Comparison of ENCODE assay signal across 8 cellular contexts in genomic region chr19:19642506-19643157, GRCh38. TPM values are rescaled to one million over a fixed set of nuclear protein-coding genes. Genes with fewer than 3 reads are reported as not detected.
A peak's percentile ranks its signal among the peaks of the same experiment; 100 is the strongest.
DNase-seq lines count a peak whose midpoint lies in the region; ATAC-seq and TF ChIP-seq lines count a peak whose summit lies in the region.

No MANE protein-coding gene starts in this region.

- ATAC-seq in HG02642 (IDR thresholded peaks at IDR 0.05; ENCODE audit: poor library complexity, unreplicated experiment) (peak; percentile 14), HG02981 (IDR thresholded peaks at IDR 0.05; ENCODE audit: unreplicated experiment) (no peak), GM21515 (IDR thresholded peaks at IDR 0.05; ENCODE audit: unreplicated experiment) (no peak)

- H3K36me3 Mint-ChIP-seq in mesothelial cell of epicardium, result peaks cover 6% of the 10 kb centered on the region

- peaks cover 14% of the 10 kb centered on the region for H3K4me1 Mint-ChIP-seq in mesothelial cell of epicardium

- peaks cover 21% of the 10 kb centered on the region; the same call in 1 of the 2 replicates for H3K36me3 ChIP-seq in SK-N-MC (ENCODE audit: insufficient read depth, low read length)
- peaks cover 0 to 57% (median 37%) of the 10 kb centered on the region in 5 donors for H3K36me3 ChIP-seq in subcutaneous abdominal adipose tissue (ENCODE audit: control insufficient read depth in 5 of 5, insufficient read depth in 5 of 5, low read length in 5 of 5)

- H3K27me3 ChIP-seq in subcutaneous abdominal adipose tissue (ENCODE audit: control insufficient read depth in 5 of 5, insufficient read depth in 4 of 5, low read length in 5 of 5), result no peaks in the 10 kb centered on the region

- no peaks in the 10 kb centered on the region for H3K9me3 ChIP-seq in SK-N-MC (ENCODE audit: low read depth, low read length)
- H3K9me3 ChIP-seq in subcutaneous abdominal adipose tissue (ENCODE audit: control insufficient read depth in 5 of 5, low read length in 5 of 5), result no peaks in the 10 kb centered on the region

- H3K27ac ChIP-seq in SK-N-MC, result no peak overlapping the region
- peak overlapping the region; percentile 41 for H3K27ac ChIP-seq in subcutaneous abdominal adipose tissue (ENCODE audit: low read depth, low read length)

- no peaks in the 10 kb centered on the region for H3K27me3 Mint-ChIP-seq in mesothelial cell of epicardium (ENCODE audit: low read depth)

- H3K4me3 ChIP-seq in SK-N-MC (peak overlapping the region; percentile 99), cardiac fibroblast (replicated peaks in 1 of 2; ENCODE audit: low read depth in 2 of 2, low read length in 2 of 2) (peak overlapping the region; percentile 81 to 85), subcutaneous abdominal adipose tissue (ENCODE audit: low read depth in 1 of 5, low read length in 5 of 5) (peak overlapping the region; percentile 66 to 86 (median 79))

- H3K9ac ChIP-seq in SK-N-MC (ENCODE audit: insufficient read length) (peak overlapping the region; percentile 82), subcutaneous abdominal adipose tissue (ENCODE audit: low read length in 5 of 5) (peak overlapping the region; percentile 38 to 86 (median 72))

- DNase-seq in EL (peak; percentile 27), SK-N-MC (ENCODE audit: low read depth, low spot score) (no peak), cardiac fibroblast (ENCODE audit: low read depth in 2 of 2) (peak in 1 of 2 donors; percentile 9), mesothelial cell of epicardium (ENCODE audit: low spot score in 2 of 2, unreplicated experiment in 2 of 2) (no peak)

- H3K4me1 ChIP-seq in subcutaneous abdominal adipose tissue (ENCODE audit: control insufficient read depth in 5 of 5, insufficient read depth in 5 of 5, low read length in 5 of 5), result peaks cover 0 to 25% (median 17%) of the 10 kb centered on the region in 5 donors

- peak overlapping the region; percentile 96 for H3K4me3 Mint-ChIP-seq in mesothelial cell of epicardium

- H3K9me3 Mint-ChIP-seq in mesothelial cell of epicardium, result no peaks in the 10 kb centered on the region

- peak overlapping the region; percentile 73 for H3K27ac Mint-ChIP-seq in mesothelial cell of epicardium

- TF ChIP-seq CTCF in cardiac fibroblast (IDR thresholded peaks at IDR 0.05; ENCODE audit: low read depth, low read length) (no peak), mesothelial cell of epicardium (IDR thresholded peaks at IDR 0.05; ENCODE audit: unreplicated experiment) (no peak)

RNA-seq across cellular contexts. Expression of gene GMIP, which starts 0.8 kb away (rescaled TPM):
- 25.0 to 27.1 TPM (median 25.1 TPM) in 3 replicates for total RNA-seq in mesothelial cell of epicardium

RNA-seq across cellular contexts. Expression of gene LPAR2, which starts 14.6 kb away (rescaled TPM):
- total RNA-seq in mesothelial cell of epicardium, result 84.2 to 93.4 TPM (median 87.1 TPM) in 3 replicates

RNA-seq across cellular contexts. Expression of gene ATP13A1, which starts 20.8 kb away (rescaled TPM):
- total RNA-seq in mesothelial cell of epicardium, result 83.8 to 88.3 TPM (median 87.3 TPM) in 3 replicates

RNA-seq across cellular contexts. Expression of gene PBX4, which starts 24.1 kb away (rescaled TPM):
- 11.3 to 12.8 TPM (median 12.2 TPM) in 3 replicates for total RNA-seq in mesothelial cell of epicardium

RNA-seq across cellular contexts. Expression of gene ZNF101, which starts 26.0 kb away (rescaled TPM):
- 8.0 to 8.3 TPM (median 8.3 TPM) in 3 replicates for total RNA-seq in mesothelial cell of epicardium
